In the genomic region with DNA sequence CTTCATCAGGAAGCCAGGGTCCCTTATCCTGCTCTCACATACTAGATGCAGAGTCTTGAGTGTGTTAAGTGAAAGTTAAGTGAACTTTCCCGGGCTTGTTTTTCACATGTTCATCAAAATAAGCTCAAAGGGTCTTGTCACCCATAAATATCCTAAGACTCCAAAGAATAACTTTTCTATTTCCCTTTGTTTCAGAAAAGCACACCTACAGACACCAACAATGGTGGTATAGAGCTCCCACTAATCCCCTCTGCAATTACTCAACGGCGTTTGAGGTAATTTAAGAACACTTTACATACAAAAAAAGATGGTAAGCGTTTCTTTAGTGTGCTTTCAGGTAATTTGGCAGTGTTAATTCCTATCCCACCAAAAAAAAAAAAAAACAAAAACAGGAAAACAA, we compare ENCODE assay signal across 14 cellular contexts. TPM values are rescaled to one million over a fixed set of nuclear protein-coding genes. Genes with fewer than 3 reads are reported as not detected.
DNase-seq lines count a peak whose midpoint lies in the region; ATAC-seq and TF ChIP-seq lines count a peak whose summit lies in the region.
"Had no signal": no experiment of that assay in that cellular context is flagged by ENCODE, and none has a peak within 500 bp of the region (broad histone marks: within the 10 kb centered on the region; RNA-seq: fewer than 3 reads in every experiment).

No MANE protein-coding gene starts in this region.

- peak overlapping the region; percentile 66 for H3K4ac ChIP-seq in trophoblast cell (ENCODE audit: low read depth, low read length)

- H3K18ac ChIP-seq in trophoblast cell (ENCODE audit: low read length) = no peak overlapping the region

- H3K9me2 ChIP-seq in Loucy (replicated peaks; ENCODE audit: low read depth, low read length) = no peaks in the 10 kb centered on the region

- peak overlapping the region; percentile 96 for H3K4me2 ChIP-seq in Loucy (ENCODE audit: low read depth, low read length, poor library complexity, severe bottlenecking)
- no peak overlapping the region for H3K4me2 ChIP-seq in trophoblast cell (ENCODE audit: low read length)

- H3K36me3 ChIP-seq in Loucy (ENCODE audit: insufficient read depth, low read length) (no peaks in the 10 kb centered on the region), ectodermal cell (ENCODE audit: control insufficient read depth, insufficient read depth, low read length) (no peaks in the 10 kb centered on the region), trophoblast cell (ENCODE audit: control insufficient read depth in 1 of 2, insufficient read depth in 2 of 2, low read length in 2 of 2) (peaks cover 0 to 5% of the 10 kb centered on the region in 2 experiments), upper lobe of left lung (peaks cover 0 to 4% (median 0%) of the 10 kb centered on the region in 4 donors)
- H3K36me3 ChIP-seq: thoracic aorta had no signal

- no peak for TF ChIP-seq EP300 in upper lobe of left lung (IDR thresholded peaks at IDR 0.05)

- H2BK12ac ChIP-seq in trophoblast cell (ENCODE audit: low read length) = no peak overlapping the region

- H2AK5ac ChIP-seq in trophoblast cell (ENCODE audit: low read length) = no peak overlapping the region

- H3K4me3 Mint-ChIP-seq in T-helper 2 cell treated with Interferon-gamma antibody and Interleukin-4, amounts not matched to agents 5 μg/mL and 100 μg/mL, for 36 hours = peak overlapping the region; percentile 91

- peaks cover 21% of the 10 kb centered on the region for H4K20me1 ChIP-seq in Loucy (ENCODE audit: insufficient read depth, low read length, poor library complexity, severe bottlenecking)

- no peaks in the 10 kb centered on the region; the same call in 1 of the 2 replicates for H3F3A ChIP-seq in Loucy (ENCODE audit: low read depth)

- H3K27ac ChIP-seq in ectodermal cell (ENCODE audit: insufficient read depth, low read depth, low read length, poor library complexity, severe bottlenecking) (peak overlapping the region; percentile 47), trophoblast cell (ENCODE audit: low read depth, low read length) (no peak overlapping the region), upper lobe of left lung (no peak overlapping the region)
- H3K27ac ChIP-seq: A549, thoracic aorta had no signal

- H4K12ac ChIP-seq in trophoblast cell (ENCODE audit: low read depth, low read length) = no peak overlapping the region

- no peak overlapping the region for H3K27ac Mint-ChIP-seq in T-helper 2 cell treated with Interferon-gamma antibody and Interleukin-4, amounts not matched to agents 5 μg/mL and 100 μg/mL, for 36 hours

- no peak overlapping the region for H3K14ac ChIP-seq in trophoblast cell (ENCODE audit: low read length)

- 43 to 50% methylated on average over 2 of the region's 4 CpGs for WGBS in ectodermal cell, 2 experiments
- WGBS in trophoblast cell (ENCODE audit: extremely low coverage, insufficient coverage, insufficient read length) = no CpG with 5 or more reads among the region's 4 CpGs
- 59 to 73% methylated on average over 4 of the region's 4 CpGs for WGBS in upper lobe of left lung, 2 donors

- DNase-seq in T-helper 2 cell treated with Interferon-gamma antibody and Interleukin-4, amounts not matched to agents 5 μg/mL and 100 μg/mL, for 36 hours (ENCODE audit: low spot score) = no peak
- DNase-seq in T-helper 2 cell = no peak
- DNase-seq in trophoblast cell = no peak
- no peak for DNase-seq in upper lobe of left lung
- DNase-seq in putamen (ENCODE audit: low spot score) = no peak
- DNase-seq in activated gamma-delta T cell treated with Interleukin-2 at 50 U/mL for 16 hours = no peak
- DNase-seq: DMS 273 treated with DMSO at 0.1 percent for 48 hours; naive thymus-derived CD8-positive, alpha-beta T cell; NCI-H1694; NCI-H774 had no signal

- H4K91ac ChIP-seq in trophoblast cell (ENCODE audit: low read depth, low read length) = no peak overlapping the region

- H3K4me1 ChIP-seq in Loucy (ENCODE audit: insufficient read depth, low read length, poor library complexity, severe bottlenecking) (peaks cover 31% of the 10 kb centered on the region), ectodermal cell (ENCODE audit: control insufficient read depth, insufficient read depth, low read length) (peaks cover 12% of the 10 kb centered on the region), trophoblast cell (ENCODE audit: control insufficient read depth in 1 of 2, insufficient read depth in 2 of 2, low read length in 2 of 2) (peaks cover 1 to 8% of the 10 kb centered on the region in 2 experiments), upper lobe of left lung (peaks cover 23 to 40% (median 29%) of the 10 kb centered on the region in 4 donors)

- H3K4me3 ChIP-seq in Loucy (ENCODE audit: low read length, poor library complexity, severe bottlenecking) (peak overlapping the region; percentile 77), ectodermal cell (ENCODE audit: insufficient read depth, low read depth, low read length) (no peak overlapping the region), trophoblast cell (ENCODE audit: low read depth, low read length) (no peak overlapping the region), upper lobe of left lung (no peak overlapping the region)
- H3K4me3 ChIP-seq: A549 had no signal

- TF ChIP-seq CTCF in Loucy (conservative IDR thresholded peaks at IDR 0.05; ENCODE audit: low read length) (no peak), upper lobe of left lung (IDR thresholded peaks at IDR 0.05) (no peak)

- no peaks in the 10 kb centered on the region for H3K27me3 ChIP-seq in Loucy (ENCODE audit: insufficient read depth, low read length, poor library complexity, severe bottlenecking)
- H3K27me3 ChIP-seq in ectodermal cell (ENCODE audit: control insufficient read depth, insufficient read depth, low read length, poor library complexity, severe bottlenecking) = no peaks in the 10 kb centered on the region
- no peaks in the 10 kb centered on the region for H3K27me3 ChIP-seq in trophoblast cell (ENCODE audit: insufficient read depth, low read length)
- H3K27me3 ChIP-seq in upper lobe of left lung = no peaks in the 10 kb centered on the region

- H3K9ac ChIP-seq in Loucy (ENCODE audit: low read depth, low read length, poor library complexity, severe bottlenecking) (peak overlapping the region; percentile 89), trophoblast cell (ENCODE audit: low read length) (no peak overlapping the region)

- peaks cover 33% of the 10 kb centered on the region for H3K4me1 Mint-ChIP-seq in T-helper 2 cell treated with Interferon-gamma antibody and Interleukin-4, amounts not matched to agents 5 μg/mL and 100 μg/mL, for 36 hours (ENCODE audit: low read depth)

- H3K9me3 ChIP-seq in Loucy (ENCODE audit: insufficient read depth, low read depth, low read length) = no peaks in the 10 kb centered on the region
- H3K9me3 ChIP-seq in ectodermal cell (ENCODE audit: control insufficient read depth, low read length) = no peaks in the 10 kb centered on the region
- H3K9me3 ChIP-seq in trophoblast cell (ENCODE audit: insufficient read depth, low read depth, low read length) = no peaks in the 10 kb centered on the region
- no peaks in the 10 kb centered on the region for H3K9me3 ChIP-seq in upper lobe of left lung
- H3K9me3 ChIP-seq: A549, thoracic aorta had no signal

- H2BK5ac ChIP-seq in trophoblast cell (ENCODE audit: low read depth, low read length, poor library complexity) = no peak overlapping the region

- H3K79me1 ChIP-seq in trophoblast cell (ENCODE audit: low read length) = peaks cover 11% of the 10 kb centered on the region

- no peak overlapping the region for H2AFZ ChIP-seq in Loucy (ENCODE audit: low read length)
- no peak overlapping the region for H2AFZ ChIP-seq in trophoblast cell (ENCODE audit: insufficient read depth, low read length, poor library complexity)

- H3K79me2 ChIP-seq in Loucy (ENCODE audit: insufficient read depth, low read length) (peaks cover 52% of the 10 kb centered on the region), trophoblast cell (ENCODE audit: control insufficient read depth, insufficient read depth, low read length, poor library complexity) (peaks cover 11% of the 10 kb centered on the region)

- TF ChIP-seq POLR2A in upper lobe of left lung (IDR thresholded peaks at IDR 0.05) = no peak

- H2BK120ac ChIP-seq in trophoblast cell (ENCODE audit: insufficient read depth, low read length, poor library complexity) = no peak overlapping the region

- no peak overlapping the region for H3K23ac ChIP-seq in trophoblast cell (ENCODE audit: low read length)

- H3K27me3 Mint-ChIP-seq in T-helper 2 cell treated with Interferon-gamma antibody and Interleukin-4, amounts not matched to agents 5 μg/mL and 100 μg/mL, for 36 hours (ENCODE audit: low read depth) = no peaks in the 10 kb centered on the region
- H3K27me3 Mint-ChIP-seq: naive thymus-derived CD8-positive, alpha-beta T cell had no signal

- ATAC-seq in upper lobe of left lung (ENCODE audit: low FRiP score in 2 of 2) = no peak
- ATAC-seq: A549; naive thymus-derived CD8-positive, alpha-beta T cell had no signal

- peaks cover 24% of the 10 kb centered on the region for H3K36me3 Mint-ChIP-seq in T-helper 2 cell treated with Interferon-gamma antibody and Interleukin-4, amounts not matched to agents 5 μg/mL and 100 μg/mL, for 36 hours (ENCODE audit: low read depth)

- no peaks in the 10 kb centered on the region for H3K9me3 Mint-ChIP-seq in T-helper 2 cell treated with Interferon-gamma antibody and Interleukin-4, amounts not matched to agents 5 μg/mL and 100 μg/mL, for 36 hours
- H3K9me3 Mint-ChIP-seq: naive thymus-derived CD8-positive, alpha-beta T cell had no signal

- no peak overlapping the region for H4K8ac ChIP-seq in trophoblast cell (ENCODE audit: low read depth, low read length)

RNA-seq across cellular contexts. Expression of gene PRR14L, which starts 2.5 kb away (rescaled TPM):
- polyA plus RNA-seq in ectodermal cell (2013, experiment 1 of 4) = 32.8 TPM
- 45.2 TPM for polyA plus RNA-seq in ectodermal cell (2013, experiment 2 of 4)
- 19.4 TPM for polyA plus RNA-seq in ectodermal cell (2013, experiment 3 of 4)
- polyA plus RNA-seq in ectodermal cell (2013, experiment 4 of 4) = 23.1 TPM
- polyA plus RNA-seq in trophoblast cell (2013) = 16.1 and 17.0 TPM in 2 replicates
- 10 to 100 TPM; 23.7 to 57.6 (median 40.6) TPM for total RNA-seq in upper lobe of left lung

RNA-seq across cellular contexts. Expression of gene DEPDC5, which starts 6.4 kb away (rescaled TPM):
- 16.8 TPM for polyA plus RNA-seq in ectodermal cell (2013, experiment 1 of 4)
- polyA plus RNA-seq in ectodermal cell (2013, experiment 2 of 4) = 18.7 TPM
- polyA plus RNA-seq in ectodermal cell (2013, experiment 3 of 4) = 11.2 TPM
- polyA plus RNA-seq in ectodermal cell (2013, experiment 4 of 4) = 14.1 TPM
- 11.8 and 13.4 TPM in 2 replicates for polyA plus RNA-seq in trophoblast cell (2013)
- total RNA-seq in upper lobe of left lung = 10 to 100 TPM; 10.9 to 31.4 (median 24.4) TPM
